In genomic region chr11:45446426-45446825, GRCh38 we compare ENCODE assay signal across 1 cellular context.
TF ChIP-seq lines count a peak whose summit lies in the region.

No MANE protein-coding gene starts in this region.

TF ChIP-seq in K562, 482 proteins besides CTCF, POLR2A, EP300 and RAD21 (continued from another document):
- TF ChIP-seq RBM39 (optimal IDR thresholded peaks at IDR 0.05; ENCODE audit: low read depth, low read length) (no peak), FOXM1 (IDR thresholded peaks at IDR 0.05; ENCODE audit: low read depth) (no peak), FOXM1 (CRISPR knock-in tag; IDR thresholded peaks at IDR 0.05; ENCODE audit: low read depth) (no peak)
TF ChIP-seq in K562: peak in this region for 2.
